ENCODE assay signal across 1 cellular context in genomic region chr11:72935705-72936104, GRCh38.
TF ChIP-seq lines count a peak whose summit lies in the region.

No MANE protein-coding gene starts in this region.

TF ChIP-seq in endothelial cell of umbilical vein, 7 proteins besides CTCF, POLR2A, EP300 and RAD21 (continued from another document):
- TF ChIP-seq FOS (IDR thresholded peaks at IDR 0.05; ENCODE audit: borderline replicate concordance, insufficient read depth, low read length): no peak
